ENCODE assay signal across 17 cellular contexts in genomic region chr2:217314021-217314460, GRCh38.
DNase-seq lines count a peak whose midpoint lies in the region; ATAC-seq, FAIRE-seq and TF ChIP-seq lines count a peak whose summit lies in the region.
"Had no signal": no experiment of that assay in that cellular context is flagged by ENCODE, and none has a peak within 500 bp of the region (broad histone marks: within the 10 kb centered on the region; RNA-seq: fewer than 3 reads in every experiment).

No MANE protein-coding gene starts in this region.

- H2AFZ ChIP-seq in HepG2 (ENCODE audit: low read length): no peak overlapping the region

- ATAC-seq in HepG2 (no peak), right lobe of liver (no peak), HG03025 (IDR thresholded peaks at IDR 0.05; ENCODE audit: low FRiP score, unreplicated experiment) (no peak), GM21515 (IDR thresholded peaks at IDR 0.05; ENCODE audit: unreplicated experiment) (no peak)
- ATAC-seq: stimulated activated naive B cell treated with anti-CD40 and anti-IgM and Interleukin-4, amounts not matched to agents 10 μg/mL and 1 μg/mL and 100 μg/mL, for 72 hours; upper lobe of right lung had no signal

- no peak for TF ChIP-seq RAD21 in HepG2 (CRISPR knock-in tag; IDR thresholded peaks at IDR 0.05)

- no peak for FAIRE-seq in HepG2 (lab: Jason Lieb, UNC)
- FAIRE-seq: H54, small intestine had no signal

- H3K4me1 Mint-ChIP-seq in brain (no peaks in the 10 kb centered on the region), CD14-positive monocyte (peaks cover 20% of the 10 kb centered on the region)

- H3K4me1 ChIP-seq in HepG2 (ENCODE audit: insufficient read depth, low read length) (no peaks in the 10 kb centered on the region), right lobe of liver (no peaks in the 10 kb centered on the region), vagina (peaks cover 6% of the 10 kb centered on the region)
- H3K4me1 ChIP-seq: upper lobe of right lung had no signal

- H3K36me3 Mint-ChIP-seq in brain (peaks cover 42% of the 10 kb centered on the region), CD14-positive monocyte (peaks cover 4% of the 10 kb centered on the region in 2 donors)

- no peaks in the 10 kb centered on the region for H3K79me2 ChIP-seq in HepG2 (ENCODE audit: insufficient read depth, low read length)

- BruUV-seq in HepG2 (replicated peaks; lab: Mats Ljungman, UMichigan): no TSS peak

- H3K9me3 Mint-ChIP-seq in brain (peaks cover 10 to 28% (median 20%) of the 10 kb centered on the region in 5 experiments), CD14-positive monocyte (peaks cover 3 to 14% (median 9%) of the 10 kb centered on the region in 7 donors)

- H3K9ac ChIP-seq in HepG2 (ENCODE audit: insufficient read depth, low read depth, low read length): no peak overlapping the region
- H3K9ac ChIP-seq: SK-N-SH had no signal

- H3K9me3 ChIP-seq in HepG2 (ENCODE audit: low read length) (no peaks in the 10 kb centered on the region), right lobe of liver (no peaks in the 10 kb centered on the region), vagina (no peaks in the 10 kb centered on the region)
- H3K9me3 ChIP-seq: SK-N-SH, upper lobe of right lung had no signal

- H3K27ac Mint-ChIP-seq in brain (peak overlapping the region in 3 of 5 experiments; percentile 41 to 75 (median 72)), CD14-positive monocyte (no peak overlapping the region)
- H3K27ac Mint-ChIP-seq: stimulated activated naive B cell treated with anti-CD40 and anti-IgM and Interleukin-4, amounts not matched to agents 10 μg/mL and 1 μg/mL and 100 μg/mL, for 72 hours had no signal

- DNase-seq in HepG2 (ENCODE audit: low spot score): no peak
- no peak for DNase-seq in right lobe of liver
- peak; percentile 62 for DNase-seq in NCI-H1417 treated with DMSO at 0.1 percent for 48 hours (lab: John Stamatoyannopoulos, UW)
- no peak for DNase-seq in vagina (ENCODE audit: extremely low spot score in 2 of 2)
- no peak for DNase-seq in CD14-positive monocyte (ENCODE audit: low spot score)
- DNase-seq: activated effector memory CD4-positive, alpha-beta T cell treated with anti-CD3 and anti-CD28 coated beads, Interleukin-2, amount 50 U/mL, for 16 hours; amygdala; DND-41; NCI-H1694 treated with DMSO at 0.1 percent for 48 hours; SK-N-SH; small intestine; stimulated activated naive B cell treated with anti-CD40 and anti-IgM and Interleukin-4, amounts not matched to agents 10 μg/mL and 1 μg/mL and 100 μg/mL, for 72 hours; upper lobe of right lung had no signal

- H3K27me3 ChIP-seq in HepG2 (ENCODE audit: control insufficient read depth in 1 of 2, insufficient read depth in 2 of 2, low read length in 2 of 2) (no peaks in the 10 kb centered on the region), right lobe of liver (no peaks in the 10 kb centered on the region), vagina (no peaks in the 10 kb centered on the region)
- H3K27me3 ChIP-seq: upper lobe of right lung had no signal

- intact Hi-C loops in HepG2 (cut with micrococcal nuclease; ENCODE audit: unreplicated experiment): no loop called here
- intact Hi-C loops in right lobe of liver (cut with DNase I): no loop called here
- intact Hi-C loops in vagina (cut with DNase I): no loop called here
- intact Hi-C loops in CD14-positive monocyte (cut with micrococcal nuclease): no loop called here

- H4K20me1 ChIP-seq in HepG2 (ENCODE audit: insufficient read depth, low read length): no peaks in the 10 kb centered on the region

- CTCF ChIA-PET in HepG2 (lab: Yijun Ruan, JAX; ENCODE audit: low intra/inter-chr PET ratio, low total read pairs): no interaction called here

- TF ChIP-seq POLR2A in HepG2 (IDR thresholded peaks at IDR 0.05; ENCODE audit: insufficient read depth in 1 of 2, low read depth in 2 of 2, low read length in 2 of 2): no peak
- no peak for TF ChIP-seq POLR2A in right lobe of liver (IDR thresholded peaks at IDR 0.05)
- no peak for TF ChIP-seq POLR2A in vagina (IDR thresholded peaks at IDR 0.05)

- TF ChIP-seq EP300 in HepG2 (IDR thresholded peaks at IDR 0.05; ENCODE audit: low read depth in 2 of 2, low read length in 2 of 2): no peak
- TF ChIP-seq EP300 in HepG2 (CRISPR knock-in tag; IDR thresholded peaks at IDR 0.05; ENCODE audit: borderline replicate concordance): no peak

- POLR2A ChIA-PET in HepG2 (lab: Yijun Ruan, JAX): no interaction called here

- H3K27ac ChIP-seq in HepG2 (ENCODE audit: extremely low read length, insufficient read depth, low read length): no peak overlapping the region
- no peak overlapping the region for H3K27ac ChIP-seq in right lobe of liver
- H3K27ac ChIP-seq in vagina: peak overlapping the region; percentile 54
- H3K27ac ChIP-seq: upper lobe of right lung had no signal

- no peaks in the 10 kb centered on the region for H3K36me3 ChIP-seq in HepG2 (replicated peaks in 1 of 2; ENCODE audit: control insufficient read depth in 1 of 2, insufficient read depth in 2 of 2, low read length in 2 of 2)
- no peaks in the 10 kb centered on the region for H3K36me3 ChIP-seq in right lobe of liver
- H3K36me3 ChIP-seq in vagina: no peaks in the 10 kb centered on the region
- H3K36me3 ChIP-seq: upper lobe of right lung had no signal

- 14% methylated on average over 5 of the region's 5 CpGs for WGBS in HepG2 (ENCODE audit: low lambda C conversion rate)
- WGBS in right lobe of liver (ENCODE audit: insufficient coverage, low coverage, low lambda C conversion rate, missing lambda C conversion rate): 39% methylated on average over 5 of the region's 5 CpGs

- TF ChIP-seq CTCF in HepG2 (CRISPR knock-in tag; IDR thresholded peaks at IDR 0.05) (no peak), right lobe of liver (IDR thresholded peaks at IDR 0.05) (no peak), brain (conservative IDR thresholded peaks at IDR 0.05) (no peak), vagina (IDR thresholded peaks at IDR 0.05) (no peak), CD14-positive monocyte (IDR thresholded peaks at IDR 0.05) (no peak)

- H3K4me2 ChIP-seq in HepG2 (ENCODE audit: low read depth, low read length): no peak overlapping the region
- H3K4me2 ChIP-seq: SK-N-SH had no signal

- in situ Hi-C loops in HepG2 (cut with HindIII; ENCODE audit: extremely low pct_ligation_motif_present, low pct_unique_long_range_greater_than_20kb): no loop called here

- no peak overlapping the region for H3K4me3 Mint-ChIP-seq in brain
- H3K4me3 Mint-ChIP-seq in CD14-positive monocyte: peak overlapping the region in 1 of 2 donors; percentile 74
- H3K4me3 Mint-ChIP-seq: stimulated activated naive B cell treated with anti-CD40 and anti-IgM and Interleukin-4, amounts not matched to agents 10 μg/mL and 1 μg/mL and 100 μg/mL, for 72 hours had no signal

- H3K4me3 ChIP-seq in HepG2 (replicated peaks in 1 of 3; ENCODE audit: insufficient read depth in 1 of 3, low read depth in 2 of 3, low read length in 3 of 3): no peak overlapping the region
- no peak overlapping the region for H3K4me3 ChIP-seq in right lobe of liver
- no peak overlapping the region for H3K4me3 ChIP-seq in vagina
- H3K4me3 ChIP-seq: upper lobe of right lung had no signal

- H3K27me3 Mint-ChIP-seq in brain: peaks cover 3% of the 10 kb centered on the region
- H3K27me3 Mint-ChIP-seq in CD14-positive monocyte (ENCODE audit: low read depth in 3 of 3): peaks cover 70 to 79% (median 74%) of the 10 kb centered on the region in 3 donors

TF ChIP-seq in HepG2, 621 proteins besides CTCF, POLR2A, EP300 and RAD21 (continues in another document):
- TF ChIP-seq ZNF567 (CRISPR knock-in tag; IDR thresholded peaks at IDR 0.05; ENCODE audit: borderline replicate concordance) (no peak), PRDM10 (CRISPR knock-in tag; IDR thresholded peaks at IDR 0.05; ENCODE audit: low read depth) (no peak)

Comparison
In these comparisons a context has a peak if more than half of its experiments do, and no peak if none do; other contexts are left out.
1. H3K27ac Mint-ChIP-seq: peak in brain (3 of 5); none in CD14-positive monocyte (0 of 7).